11 cellular contexts compared by ENCODE assay signal in the genomic region with DNA sequence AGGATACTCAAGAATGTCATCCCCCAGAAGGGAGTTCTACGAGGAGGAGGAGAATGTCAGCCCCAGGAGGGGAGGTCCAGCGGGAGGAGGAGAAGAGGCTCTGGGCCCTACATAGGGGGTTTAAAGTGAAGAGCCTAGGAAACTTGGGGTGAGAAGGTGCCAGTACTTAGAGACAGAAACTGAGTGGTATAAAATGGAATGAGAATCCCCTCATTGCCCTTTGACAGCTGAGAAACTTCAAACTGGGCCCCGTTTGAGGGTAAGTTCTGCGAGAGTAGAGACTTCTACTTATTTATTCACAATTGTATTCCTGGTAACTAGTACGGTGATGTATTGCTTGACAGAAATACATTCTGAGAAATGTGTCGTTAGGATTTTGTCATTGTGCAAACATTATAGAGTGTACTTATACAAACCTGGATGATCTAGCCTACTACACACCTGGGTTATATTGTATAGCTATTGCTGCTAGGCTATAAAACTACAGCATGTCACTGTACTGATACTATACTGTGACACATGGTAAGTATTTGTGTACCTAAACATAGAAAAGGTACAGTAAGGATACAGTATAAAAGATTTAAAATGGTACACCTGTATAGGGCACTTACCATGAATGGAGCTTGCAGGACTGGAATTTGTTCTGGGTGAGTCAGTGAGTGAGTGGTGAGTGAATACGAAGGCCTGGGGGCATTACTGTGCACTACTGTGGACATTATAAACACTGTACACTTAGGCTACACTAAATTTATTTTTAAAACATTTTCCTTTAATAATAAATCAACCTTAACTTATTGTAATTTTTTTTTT.
DNase-seq lines count a peak whose midpoint lies in the region; ATAC-seq, FAIRE-seq and TF ChIP-seq lines count a peak whose summit lies in the region.
"Had no signal": no experiment of that assay in that cellular context is flagged by ENCODE, and none has a peak within 500 bp of the region (broad histone marks: within the 10 kb centered on the region; RNA-seq: fewer than 3 reads in every experiment).

No MANE protein-coding gene starts in this region.

- no peaks in the 10 kb centered on the region for H3K27me3 ChIP-seq in IMR-90 (ENCODE audit: control insufficient read depth, insufficient read depth, low read length)

- peak overlapping the region; percentile 93 for H3K27ac Mint-ChIP-seq in MCF 10A (ENCODE audit: low read depth, unreplicated experiment)
- H3K27ac Mint-ChIP-seq: memory B cell had no signal

- H3K27ac ChIP-seq in IMR-90 (ENCODE audit: insufficient read depth, low read length) (peak overlapping the region; percentile 33), mesodermal cell (ENCODE audit: low read depth, low read length, severe bottlenecking) (peak overlapping the region; percentile 91)

- BruUV-seq in IMR-90 (replicated peaks; lab: Mats Ljungman, UMichigan) (no TSS peak), MCF 10A (replicated peaks; lab: Mats Ljungman, UMichigan) (TSS peak; percentile 82)

- peaks cover 4% of the 10 kb centered on the region; the same call in 1 of the 2 replicates for H3K9me1 ChIP-seq in IMR-90 (ENCODE audit: insufficient read depth, low read length)

- H2BK15ac ChIP-seq in IMR-90 (ENCODE audit: low read depth, low read length) = peak overlapping the region; percentile 8; the same call in 1 of the 3 replicates

- DNase-seq in A172 (ENCODE audit: low spot score) (peak; percentile 72), IMR-90 (peak; percentile 79), MCF 10A (ENCODE audit: unreplicated experiment) (peak; percentile 83), GM19239 (ENCODE audit: insufficient read length, low spot score) (no peak), HUDEP-2 (lab: John Stamatoyannopoulos, UW; ENCODE audit: unreplicated experiment in 76 of 76) (no peak)
- no peak for DNase-seq in NK-92 treated with Interleukin-12 subunit alpha and Interleukin-12 subunit beta, amount 100 ng/mL, for 24 hours (lab: John Stamatoyannopoulos, UW)
- DNase-seq: activated CD8-positive, alpha-beta memory T cell treated with anti-CD3 and anti-CD28 coated beads, Interleukin-2, amount 50 U/mL, for 4 hours; Kasumi-1 had no signal

- H3K36me3 ChIP-seq in IMR-90 (ENCODE audit: control insufficient read depth, insufficient read depth, low read length) (no peaks in the 10 kb centered on the region), mesodermal cell (ENCODE audit: control insufficient read depth, insufficient read depth, low read length) (no peaks in the 10 kb centered on the region)

- peak overlapping the region; percentile 44 for H3K4ac ChIP-seq in IMR-90 (ENCODE audit: low read depth, low read length)

- H3K9me3 ChIP-seq in IMR-90 (ENCODE audit: control insufficient read depth, insufficient read depth, low read length) = no peaks in the 10 kb centered on the region
- no peaks in the 10 kb centered on the region for H3K9me3 ChIP-seq in mesodermal cell (ENCODE audit: control insufficient read depth, low read length)

- peaks cover 28% of the 10 kb centered on the region for H3K4me1 Mint-ChIP-seq in MCF 10A (ENCODE audit: insufficient read depth, unreplicated experiment)
- H3K4me1 Mint-ChIP-seq: memory B cell had no signal

- peak overlapping the region; percentile 40 for H3K4me2 ChIP-seq in IMR-90 (ENCODE audit: low read depth, low read length)

- WGBS in IMR-90 (ENCODE audit: extremely low coverage in 2 of 2, insufficient read length in 1 of 2), 2 experiments = no CpG with 5 or more reads among the region's 7 CpGs
- WGBS in mesodermal cell (ENCODE audit: insufficient coverage in 2 of 2), 2 experiments = 17 to 33% methylated on average over 1 to 2 of the region's 7 CpGs

- H2AFZ ChIP-seq in IMR-90 (replicated peaks; ENCODE audit: low read length, poor library complexity) = no peak overlapping the region

- no peak for TF ChIP-seq CTCF in IMR-90 (conservative IDR thresholded peaks at IDR 0.05; ENCODE audit: low read depth, low read length)
- TF ChIP-seq CTCF in MCF 10A (IDR thresholded peaks at IDR 0.05; ENCODE audit: unreplicated experiment) = no peak

- peak overlapping the region; percentile 75 for H2AK9ac ChIP-seq in IMR-90 (replicated peaks; ENCODE audit: low read depth, low read length, poor library complexity)

- H2BK5ac ChIP-seq in IMR-90 (ENCODE audit: low read depth, low read length, poor library complexity, severe bottlenecking) = peak overlapping the region; percentile 52

- no peak overlapping the region for H3K14ac ChIP-seq in IMR-90 (replicated peaks; ENCODE audit: low read depth, low read length)

- H2BK20ac ChIP-seq in IMR-90 (ENCODE audit: low read depth, low read length) = peak overlapping the region; percentile 28; the same call in 1 of the 2 replicates

- H2AK5ac ChIP-seq in IMR-90 (ENCODE audit: low read depth, low read length) = peak overlapping the region; percentile 55

- H3K4me3 ChIP-seq in IMR-90 (ENCODE audit: insufficient read depth, low read depth, low read length) (no peak overlapping the region), mesodermal cell (ENCODE audit: extremely low read depth, insufficient read depth, low read length, poor library complexity, severe bottlenecking) (no peak overlapping the region)

- H3K18ac ChIP-seq in IMR-90 (ENCODE audit: low read depth, low read length) = no peak overlapping the region

- TF ChIP-seq POLR2A in IMR-90 (IDR thresholded peaks at IDR 0.05; ENCODE audit: low read depth, low read length) = no peak

- H3K4me3 Mint-ChIP-seq in MCF 10A (ENCODE audit: unreplicated experiment) = peak overlapping the region; percentile 70
- H3K4me3 Mint-ChIP-seq: memory B cell had no signal

- peaks cover 3% of the 10 kb centered on the region; the same call in 1 of the 2 replicates for H4K20me1 ChIP-seq in IMR-90 (ENCODE audit: insufficient read depth, low read length)

- no peaks in the 10 kb centered on the region for H3K27me3 Mint-ChIP-seq in MCF 10A (ENCODE audit: insufficient read depth, unreplicated experiment)
- H3K27me3 Mint-ChIP-seq: memory B cell had no signal

- H3K36me3 Mint-ChIP-seq in MCF 10A (ENCODE audit: insufficient read depth, unreplicated experiment) = peaks cover 23% of the 10 kb centered on the region

- H4K91ac ChIP-seq in IMR-90 (ENCODE audit: insufficient read depth, low read depth, low read length) = no peak overlapping the region

- no peaks in the 10 kb centered on the region for H3K9me3 Mint-ChIP-seq in MCF 10A (ENCODE audit: unreplicated experiment)
- H3K9me3 Mint-ChIP-seq: memory B cell had no signal

- CTCF ChIA-PET in IMR-90 (lab: Yijun Ruan, JAX) = interaction anchor here (0.6 to 1.2 kb wide), 3 partner anchors 63 to 413 kb away, joined by 3 to 5 read pairs (median 4); no protein-coding TSS in a partner anchor
- CTCF ChIA-PET in MCF 10A (lab: Yijun Ruan, JAX) = interaction anchor here (0.6 to 2.9 kb wide), 13 partner anchors 16 to 315 kb away, joined by 3 to 22 read pairs (median 3); no protein-coding TSS in a partner anchor

- TF ChIP-seq RAD21 in IMR-90 (IDR thresholded peaks at IDR 0.05; ENCODE audit: low read length) = no peak

- peaks cover 0 to 8% of the 10 kb centered on the region in 2 experiments; a peak in 2 of 4 replicates for H3K79me1 ChIP-seq in IMR-90 (ENCODE audit: low read depth in 1 of 2, low read length in 2 of 2)

- H2BK120ac ChIP-seq in IMR-90 (ENCODE audit: low read depth, low read length) = peak overlapping the region; percentile 45

- H3K56ac ChIP-seq in IMR-90 (ENCODE audit: extremely low read depth, insufficient read depth, low read length) = no peak overlapping the region

- peak overlapping the region in 1 of 2 experiments; percentile 44; a peak in 1 of 4 replicates for H4K8ac ChIP-seq in IMR-90 (ENCODE audit: low read depth in 2 of 2, low read length in 2 of 2)

- ATAC-seq in IMR-90 (ENCODE audit: low read depth) (peak; percentile 41), GM19035 (IDR thresholded peaks at IDR 0.05; ENCODE audit: unreplicated experiment) (no peak)

- H3K9ac ChIP-seq in IMR-90 (ENCODE audit: low read depth, low read length) = no peak overlapping the region

- no peak overlapping the region for H3K23ac ChIP-seq in IMR-90 (ENCODE audit: low read depth, low read length)

- FAIRE-seq in GM19239 (lab: Jason Lieb, UNC) = no peak

- 0 out of 2 replicates have a peak overlapping the region, but pooled peaks have one; percentile 14 for H4K5ac ChIP-seq in IMR-90 (ENCODE audit: low read depth, low read length)

- dilution Hi-C loops in IMR-90 (cut with HindIII; ENCODE audit: low sequenced_read_pairs, unreplicated experiment) = no loop called here

- intact Hi-C loops in IMR-90 (cut with micrococcal nuclease) (loop anchor here (10.0 kb wide), 1 partner anchor 55 kb away; no protein-coding TSS in a partner anchor), MCF 10A (cut with micrococcal nuclease) (loop anchor here (5.0 kb wide), 1 partner anchor 58 kb away; no protein-coding TSS in a partner anchor)

- H3K4me1 ChIP-seq in IMR-90 (ENCODE audit: control insufficient read depth, insufficient read depth, low read length) (peaks cover 7% of the 10 kb centered on the region), mesodermal cell (ENCODE audit: control insufficient read depth, insufficient read depth, low read length, poor library complexity, severe bottlenecking) (peaks cover 32% of the 10 kb centered on the region)

- POLR2A ChIA-PET in IMR-90 (lab: Charles Lee; ENCODE audit: unreplicated experiment) (no interaction called here), MCF 10A (lab: Yijun Ruan, JAX) (interaction anchor here (0.6 to 4.7 kb wide), 31 partner anchors 8 to 1100 kb away, joined by 3 to 103 read pairs (median 4); a partner anchor contains a TSS)

- in situ Hi-C loops in IMR-90 (cut with MboI; ENCODE audit: low sequenced_read_pairs) = no loop called here

TF ChIP-seq in IMR-90, 13 proteins besides CTCF, POLR2A, EP300 and RAD21 (continues in another document):
- TF ChIP-seq RFX5 (IDR thresholded peaks at IDR 0.05; ENCODE audit: low read depth, low read length) (no peak), MXI1 (IDR thresholded peaks at IDR 0.05; ENCODE audit: borderline replicate concordance, low read depth, low read length) (no peak), FOS (IDR thresholded peaks at IDR 0.05; ENCODE audit: low read depth, low read length) (no peak), SMC3 (IDR thresholded peaks at IDR 0.05; ENCODE audit: low read depth, low read length) (no peak), MAZ (IDR thresholded peaks at IDR 0.05; ENCODE audit: borderline replicate concordance, low read depth, low read length) (no peak), MAFK (IDR thresholded peaks at IDR 0.05; ENCODE audit: low read depth, low read length) (no peak)
- TF ChIP-seq, protein P1, sequence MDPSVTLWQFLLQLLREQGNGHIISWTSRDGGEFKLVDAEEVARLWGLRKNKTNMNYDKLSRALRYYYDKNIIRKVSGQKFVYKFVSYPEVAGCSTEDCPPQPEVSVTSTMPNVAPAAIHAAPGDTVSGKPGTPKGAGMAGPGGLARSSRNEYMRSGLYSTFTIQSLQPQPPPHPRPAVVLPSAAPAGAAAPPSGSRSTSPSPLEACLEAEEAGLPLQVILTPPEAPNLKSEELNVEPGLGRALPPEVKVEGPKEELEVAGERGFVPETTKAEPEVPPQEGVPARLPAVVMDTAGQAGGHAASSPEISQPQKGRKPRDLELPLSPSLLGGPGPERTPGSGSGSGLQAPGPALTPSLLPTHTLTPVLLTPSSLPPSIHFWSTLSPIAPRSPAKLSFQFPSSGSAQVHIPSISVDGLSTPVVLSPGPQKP (IDR thresholded peaks at IDR 0.05; ENCODE audit: borderline replicate concordance, low read depth, low read length) = no peak

Comparison
In these comparisons a context has a peak if more than half of its experiments do, and no peak if none do; other contexts are left out.
1. DNase-seq: peak in A172 (single experiment), IMR-90 (single experiment) and MCF 10A (single experiment); none in NK-92 treated with Interleukin-12 subunit alpha and Interleukin-12 subunit beta, amount 100 ng/mL, for 24 hours (single experiment), GM19239 (single experiment) and HUDEP-2 (0 of 76).